9 cellular contexts compared by ENCODE assay signal in the genomic region with DNA sequence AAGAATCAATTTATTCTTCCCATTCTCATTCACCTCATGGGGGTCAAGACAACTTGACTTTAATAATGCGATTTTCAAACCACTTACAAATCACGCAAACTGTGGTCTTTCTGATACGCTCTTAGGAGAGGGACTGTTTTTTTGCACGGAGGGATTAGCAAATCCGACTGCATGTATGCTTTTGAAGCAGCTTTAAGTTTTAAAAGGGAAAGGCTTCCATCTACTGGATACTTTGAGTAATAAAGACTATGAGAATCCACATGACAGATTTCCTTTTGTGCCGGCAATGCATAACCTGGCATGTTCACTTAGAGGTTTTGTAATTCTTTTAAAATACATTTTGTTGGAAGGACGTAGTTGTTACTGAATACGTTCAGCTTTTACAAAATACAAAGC.
DNase-seq lines count a peak whose midpoint lies in the region; ATAC-seq and TF ChIP-seq lines count a peak whose summit lies in the region.
"Had no signal": no experiment of that assay in that cellular context is flagged by ENCODE, and none has a peak within 500 bp of the region (broad histone marks: within the 10 kb centered on the region; RNA-seq: fewer than 3 reads in every experiment).

No MANE protein-coding gene starts in this region.

- ATAC-seq in HG02884 (IDR thresholded peaks at IDR 0.05; ENCODE audit: unreplicated experiment): peak; percentile 57
- ATAC-seq in GM21786 (IDR thresholded peaks at IDR 0.05; ENCODE audit: unreplicated experiment): no peak
- ATAC-seq in HG03159 (IDR thresholded peaks at IDR 0.05; ENCODE audit: unreplicated experiment): no peak

- H3K4me3 Mint-ChIP-seq in endodermal cell: no peak overlapping the region
- no peak overlapping the region for H3K4me3 Mint-ChIP-seq in neural progenitor cell
- H3K4me3 Mint-ChIP-seq: activated naive CD8-positive, alpha-beta T cell treated with anti-CD3 and anti-CD28 coated beads, Interleukin-2, amount 10 ng/mL, durations not matched to agents 7 days and 5 days had no signal

- H3K36me3 Mint-ChIP-seq in endodermal cell (ENCODE audit: low read depth) (no peaks in the 10 kb centered on the region), neural progenitor cell (no peaks in the 10 kb centered on the region)
- H3K36me3 Mint-ChIP-seq: activated naive CD8-positive, alpha-beta T cell treated with anti-CD3 and anti-CD28 coated beads, Interleukin-2, amount 10 ng/mL, durations not matched to agents 7 days and 5 days had no signal

- H3K4me1 ChIP-seq in endodermal cell (ENCODE audit: control insufficient read depth, insufficient read depth, low read length) (no peaks in the 10 kb centered on the region), neural progenitor cell (no peaks in the 10 kb centered on the region)
- H3K4me1 ChIP-seq in effector memory CD4-positive, alpha-beta T cell (ENCODE audit: control insufficient read depth, insufficient read depth, low read length, poor library complexity, severe bottlenecking): no peaks in the 10 kb centered on the region

- peaks cover 12% of the 10 kb centered on the region for H3K4me1 Mint-ChIP-seq in endodermal cell
- H3K4me1 Mint-ChIP-seq in neural progenitor cell: peaks cover 6% of the 10 kb centered on the region
- H3K4me1 Mint-ChIP-seq: activated naive CD8-positive, alpha-beta T cell treated with anti-CD3 and anti-CD28 coated beads, Interleukin-2, amount 10 ng/mL, durations not matched to agents 7 days and 5 days had no signal

- H3K27ac ChIP-seq in endodermal cell (ENCODE audit: low read depth, low read length) (no peak overlapping the region), neural progenitor cell (no peak overlapping the region)
- H3K27ac ChIP-seq in effector memory CD4-positive, alpha-beta T cell (ENCODE audit: insufficient read depth, low read length, poor library complexity, severe bottlenecking): no peak overlapping the region

- no peaks in the 10 kb centered on the region for H3K27me3 ChIP-seq in endodermal cell (ENCODE audit: control insufficient read depth, insufficient read depth, low read length, poor library complexity, severe bottlenecking)
- H3K27me3 ChIP-seq in neural progenitor cell: no peaks in the 10 kb centered on the region
- H3K27me3 ChIP-seq in effector memory CD4-positive, alpha-beta T cell (replicated peaks; ENCODE audit: control insufficient read depth, insufficient read depth, low read length, poor library complexity, severe bottlenecking): no peaks in the 10 kb centered on the region

- H3K9ac ChIP-seq in endodermal cell (ENCODE audit: extremely low read depth, low read length, poor library complexity, severe bottlenecking): no peak overlapping the region
- no peak overlapping the region for H3K9ac ChIP-seq in neural progenitor cell

- TF ChIP-seq CTCF in endodermal cell (conservative IDR thresholded peaks at IDR 0.05) (peak; percentile 74), neural progenitor cell (IDR thresholded peaks at IDR 0.05) (peak; percentile 63)

- no peak overlapping the region for H3K4me3 ChIP-seq in endodermal cell (ENCODE audit: low read length)
- H3K4me3 ChIP-seq in neural progenitor cell: no peak overlapping the region
- no peak overlapping the region for H3K4me3 ChIP-seq in effector memory CD4-positive, alpha-beta T cell (ENCODE audit: insufficient read depth, low read depth, low read length, poor library complexity, severe bottlenecking)

- H3K27me3 Mint-ChIP-seq in endodermal cell (ENCODE audit: insufficient read depth) (no peaks in the 10 kb centered on the region), neural progenitor cell (ENCODE audit: insufficient read depth, low read depth) (no peaks in the 10 kb centered on the region)
- H3K27me3 Mint-ChIP-seq: activated naive CD8-positive, alpha-beta T cell treated with anti-CD3 and anti-CD28 coated beads, Interleukin-2, amount 10 ng/mL, durations not matched to agents 7 days and 5 days had no signal

- DNase-seq in AG08395 (ENCODE audit: low spot score): peak; percentile 36
- peak; percentile 44 for DNase-seq in NCI-H82 treated with DMSO at 0.1 percent for 48 hours (lab: John Stamatoyannopoulos, UW; ENCODE audit: unreplicated experiment)
- peak; percentile 50 for DNase-seq in endodermal cell
- peak; percentile 70 for DNase-seq in neural progenitor cell (ENCODE audit: low spot score)
- DNase-seq in effector memory CD4-positive, alpha-beta T cell: no peak
- DNase-seq: activated naive CD8-positive, alpha-beta T cell treated with anti-CD3 and anti-CD28 coated beads, Interleukin-2, amount 10 ng/mL, durations not matched to agents 7 days and 5 days had no signal

- H3K27ac Mint-ChIP-seq in endodermal cell (no peak overlapping the region), neural progenitor cell (no peak overlapping the region)
- H3K27ac Mint-ChIP-seq: activated naive CD8-positive, alpha-beta T cell treated with anti-CD3 and anti-CD28 coated beads, Interleukin-2, amount 10 ng/mL, durations not matched to agents 7 days and 5 days had no signal

- no peaks in the 10 kb centered on the region for H3F3A ChIP-seq in neural progenitor cell (ENCODE audit: low read depth)

- 31 to 33% methylated on average over 4 to 8 of the region's 8 CpGs for WGBS in endodermal cell (ENCODE audit: insufficient coverage in 1 of 2, insufficient read length in 1 of 2), 2 experiments

- H3K36me3 ChIP-seq in endodermal cell (ENCODE audit: control insufficient read depth, insufficient read depth, low read length): no peaks in the 10 kb centered on the region
- no peaks in the 10 kb centered on the region for H3K36me3 ChIP-seq in neural progenitor cell
- no peaks in the 10 kb centered on the region for H3K36me3 ChIP-seq in effector memory CD4-positive, alpha-beta T cell (ENCODE audit: control insufficient read depth, insufficient read depth, low read length)

- no peaks in the 10 kb centered on the region for H4K20me1 ChIP-seq in neural progenitor cell (ENCODE audit: low read depth)

- no peak overlapping the region for H3K4me2 ChIP-seq in neural progenitor cell

- no peaks in the 10 kb centered on the region for H3K79me2 ChIP-seq in neural progenitor cell (ENCODE audit: low read depth)

- no peaks in the 10 kb centered on the region for H3K9me3 ChIP-seq in endodermal cell (ENCODE audit: control insufficient read depth, low read length)
- H3K9me3 ChIP-seq in neural progenitor cell (ENCODE audit: low read depth): no peaks in the 10 kb centered on the region
- no peaks in the 10 kb centered on the region for H3K9me3 ChIP-seq in effector memory CD4-positive, alpha-beta T cell (ENCODE audit: control insufficient read depth, low read length)

- no peaks in the 10 kb centered on the region for H3K9me3 Mint-ChIP-seq in endodermal cell
- no peaks in the 10 kb centered on the region for H3K9me3 Mint-ChIP-seq in neural progenitor cell
- H3K9me3 Mint-ChIP-seq: activated naive CD8-positive, alpha-beta T cell treated with anti-CD3 and anti-CD28 coated beads, Interleukin-2, amount 10 ng/mL, durations not matched to agents 7 days and 5 days had no signal

- H2AFZ ChIP-seq in neural progenitor cell (replicated peaks): peak overlapping the region; percentile 38

Comparison
In these comparisons a context has a peak if more than half of its experiments do, and no peak if none do; other contexts are left out.
1. DNase-seq: peak in AG08395 (single experiment), NCI-H82 treated with DMSO at 0.1 percent for 48 hours (single experiment), endodermal cell (single experiment) and neural progenitor cell (single experiment); none in effector memory CD4-positive, alpha-beta T cell (0 of 3).